10 cellular contexts compared by ENCODE assay signal in the genomic region with DNA sequence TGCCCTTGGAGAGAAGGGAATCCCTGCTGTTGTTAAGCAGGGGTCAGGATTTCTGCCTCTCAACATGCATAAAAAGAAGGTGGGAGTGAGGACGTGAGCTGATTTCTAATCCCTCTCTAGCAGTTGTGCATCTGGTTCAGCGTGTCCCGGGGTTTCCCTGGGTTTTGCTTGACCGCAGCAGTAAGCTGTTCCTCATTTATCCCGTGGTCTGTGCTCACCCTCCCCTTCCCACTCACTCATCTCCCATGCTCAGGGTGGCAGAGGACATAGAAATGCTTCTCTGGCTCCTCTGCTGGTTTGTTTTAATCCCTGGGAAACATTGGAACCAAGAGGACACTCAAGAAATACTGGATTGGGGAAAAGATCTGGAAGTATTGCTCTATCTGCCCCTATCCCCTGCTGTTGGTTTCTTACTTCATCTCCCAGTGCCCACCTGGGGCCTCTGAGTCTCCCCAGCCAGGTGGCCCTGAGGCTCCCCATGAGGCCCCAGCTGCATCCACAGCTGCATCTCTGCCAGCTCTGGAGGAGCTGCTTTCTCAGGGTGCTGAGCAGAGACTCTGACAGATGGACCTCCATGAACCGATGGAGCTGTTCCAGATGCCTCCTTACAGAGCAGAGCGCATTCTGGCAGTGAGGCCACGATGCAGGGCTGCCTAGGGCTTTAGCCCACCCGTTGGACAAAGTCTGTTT. TPM values are rescaled to one million over a fixed set of nuclear protein-coding genes. Genes with fewer than 3 reads are reported as not detected.
DNase-seq lines count a peak whose midpoint lies in the region; ATAC-seq, FAIRE-seq and TF ChIP-seq lines count a peak whose summit lies in the region.
"Had no signal": no experiment of that assay in that cellular context is flagged by ENCODE, and none has a peak within 500 bp of the region (broad histone marks: within the 10 kb centered on the region; RNA-seq: fewer than 3 reads in every experiment).

No MANE protein-coding gene starts in this region.

- no peaks in the 10 kb centered on the region for H3K27me3 Mint-ChIP-seq in activated T-cell treated with anti-CD3 and anti-CD28 coated beads, Interleukin-2, amount 50 U/mL, for 24 hours
- H3K27me3 Mint-ChIP-seq in activated T-cell treated with anti-CD3 and anti-CD28 coated beads, Interleukin-2, amount 50 U/mL, for 4 hours (ENCODE audit: low read depth) = no peaks in the 10 kb centered on the region
- H3K27me3 Mint-ChIP-seq in stimulated activated naive CD8-positive, alpha-beta T cell treated with anti-CD3 and anti-CD28 coated beads, Interleukin-15, amount 100 ng/mL, for 72 hours = no peaks in the 10 kb centered on the region

- no peak for FAIRE-seq in HTR-8/SVneo (lab: Jason Lieb, UNC)

- no peak overlapping the region for H3K4me3 Mint-ChIP-seq in activated T-cell treated with anti-CD3 and anti-CD28 coated beads, Interleukin-2, amount 50 U/mL, for 24 hours
- H3K4me3 Mint-ChIP-seq in activated T-cell treated with anti-CD3 and anti-CD28 coated beads, Interleukin-2, amount 50 U/mL, for 4 hours = no peak overlapping the region
- peak overlapping the region in 1 of 2 donors; percentile 41 for H3K4me3 Mint-ChIP-seq in stimulated activated naive CD8-positive, alpha-beta T cell treated with anti-CD3 and anti-CD28 coated beads, Interleukin-15, amount 100 ng/mL, for 72 hours

- ATAC-seq in activated T-cell treated with anti-CD3 and anti-CD28 coated beads, Interleukin-2, amount 50 U/mL, for 4 hours = no peak
- no peak for ATAC-seq in stimulated activated naive CD8-positive, alpha-beta T cell treated with anti-CD3 and anti-CD28 coated beads, Interleukin-15, amount 100 ng/mL, for 72 hours
- ATAC-seq: body of pancreas had no signal

- no peak for TF ChIP-seq CTCF in fibroblast of villous mesenchyme (IDR thresholded peaks at IDR 0.05; ENCODE audit: insufficient read depth, low read depth, low read length)

- no peaks in the 10 kb centered on the region for H3K9me3 Mint-ChIP-seq in activated T-cell treated with anti-CD3 and anti-CD28 coated beads, Interleukin-2, amount 50 U/mL, for 24 hours
- no peaks in the 10 kb centered on the region for H3K9me3 Mint-ChIP-seq in activated T-cell treated with anti-CD3 and anti-CD28 coated beads, Interleukin-2, amount 50 U/mL, for 4 hours
- no peaks in the 10 kb centered on the region for H3K9me3 Mint-ChIP-seq in stimulated activated naive CD8-positive, alpha-beta T cell treated with anti-CD3 and anti-CD28 coated beads, Interleukin-15, amount 100 ng/mL, for 72 hours

- DNase-seq in activated T-cell treated with anti-CD3 and anti-CD28 coated beads, Interleukin-2, amount 50 U/mL, for 24 hours = no peak
- DNase-seq in activated T-cell treated with anti-CD3 and anti-CD28 coated beads, Interleukin-2, amount 50 U/mL, for 4 hours = no peak
- DNase-seq in NCI-H524 treated with DMSO at 0.1 percent for 48 hours (lab: John Stamatoyannopoulos, UW) (peak; percentile 37), fibroblast of villous mesenchyme (ENCODE audit: low read depth) (peak; percentile 53), HTR-8/SVneo (ENCODE audit: insufficient read length, low spot score) (no peak), SIG-M5 treated with dmso at 0.1 percent for 504 hours (lab: John Stamatoyannopoulos, UW; ENCODE audit: unreplicated experiment) (no peak), SW480 (ENCODE audit: low spot score) (no peak)
- no peak for DNase-seq in stimulated activated naive CD8-positive, alpha-beta T cell treated with anti-CD3 and anti-CD28 coated beads, Interleukin-15, amount 100 ng/mL, for 72 hours
- DNase-seq: activated CD4-positive, CD25-positive, alpha-beta regulatory T cell treated with anti-CD3 and anti-CD28 coated beads, Interleukin-2, amount 50 U/mL, for 72 hours had no signal

- peak overlapping the region; percentile 23 for H3K27ac Mint-ChIP-seq in activated T-cell treated with anti-CD3 and anti-CD28 coated beads, Interleukin-2, amount 50 U/mL, for 24 hours
- H3K27ac Mint-ChIP-seq in stimulated activated naive CD8-positive, alpha-beta T cell treated with anti-CD3 and anti-CD28 coated beads, Interleukin-15, amount 100 ng/mL, for 72 hours = peak overlapping the region; percentile 1 to 88

- H3K4me1 Mint-ChIP-seq in activated T-cell treated with anti-CD3 and anti-CD28 coated beads, Interleukin-2, amount 50 U/mL, for 24 hours (ENCODE audit: low read depth) = peaks cover 58% of the 10 kb centered on the region
- peaks cover 54% of the 10 kb centered on the region for H3K4me1 Mint-ChIP-seq in activated T-cell treated with anti-CD3 and anti-CD28 coated beads, Interleukin-2, amount 50 U/mL, for 4 hours (ENCODE audit: low read depth)
- H3K4me1 Mint-ChIP-seq in stimulated activated naive CD8-positive, alpha-beta T cell treated with anti-CD3 and anti-CD28 coated beads, Interleukin-15, amount 100 ng/mL, for 72 hours = peaks cover 81% of the 10 kb centered on the region

- no peak overlapping the region for H3K4me3 ChIP-seq in fibroblast of villous mesenchyme (ENCODE audit: low read depth, low read length)
- H3K4me3 ChIP-seq: body of pancreas had no signal

- peaks cover 23% of the 10 kb centered on the region for H3K36me3 Mint-ChIP-seq in activated T-cell treated with anti-CD3 and anti-CD28 coated beads, Interleukin-2, amount 50 U/mL, for 24 hours (ENCODE audit: low read depth)
- H3K36me3 Mint-ChIP-seq in activated T-cell treated with anti-CD3 and anti-CD28 coated beads, Interleukin-2, amount 50 U/mL, for 4 hours (ENCODE audit: insufficient read depth) = no peaks in the 10 kb centered on the region

RNA-seq across cellular contexts. Expression of a gene that starts 36.2 kb away (rescaled TPM):
- 10 to 100 TPM; 30.8 to 34.0 (median 31.7) TPM for total RNA-seq in activated T-cell treated with anti-CD3 and anti-CD28 coated beads, Interleukin-2, amount 50 U/mL, for 4 hours
- total RNA-seq in fibroblast of villous mesenchyme = 5.6 and 7.7 TPM in 2 replicates

Comparison
In these comparisons a context has a peak if more than half of its experiments do, and no peak if none do; other contexts are left out.
1. DNase-seq: peak in NCI-H524 treated with DMSO at 0.1 percent for 48 hours (single experiment) and fibroblast of villous mesenchyme (single experiment); none in activated T-cell treated with anti-CD3 and anti-CD28 coated beads, Interleukin-2, amount 50 U/mL, for 24 hours (single experiment), activated T-cell treated with anti-CD3 and anti-CD28 coated beads, Interleukin-2, amount 50 U/mL, for 4 hours (single experiment), stimulated activated naive CD8-positive, alpha-beta T cell treated with anti-CD3 and anti-CD28 coated beads, Interleukin-15, amount 100 ng/mL, for 72 hours (0 of 2), HTR-8/SVneo (single experiment), SIG-M5 treated with dmso at 0.1 percent for 504 hours (single experiment) and SW480 (single experiment).